In genomic region chr5:119031047-119031886, GRCh38 we compare ENCODE assay signal across 9 cellular contexts. TPM values are rescaled to one million over a fixed set of nuclear protein-coding genes. Genes with fewer than 3 reads are reported as not detected.
DNase-seq lines count a peak whose midpoint lies in the region; ATAC-seq lines count a peak whose summit lies in the region.
"Had no signal": no experiment of that assay in that cellular context is flagged by ENCODE, and none has a peak within 500 bp of the region (broad histone marks: within the 10 kb centered on the region; RNA-seq: fewer than 3 reads in every experiment).

No MANE protein-coding gene starts in this region.

- peaks cover 18% of the 10 kb centered on the region for H3K4me1 Mint-ChIP-seq in activated CD8-positive, alpha-beta memory T cell treated with anti-CD3 and anti-CD28 coated beads, Interleukin-2, amount 10 ng/mL, durations not matched to agents 7 days and 5 days
- H3K4me1 Mint-ChIP-seq in stimulated activated naive B cell treated with anti-CD40 and anti-IgM and Interleukin-4, amounts not matched to agents 10 μg/mL and 1 μg/mL and 100 μg/mL, for 72 hours: peaks cover 22 to 51% of the 10 kb centered on the region in 2 donors

- peaks cover 2% of the 10 kb centered on the region for H3K9me3 Mint-ChIP-seq in activated CD8-positive, alpha-beta memory T cell treated with anti-CD3 and anti-CD28 coated beads, Interleukin-2, amount 10 ng/mL, durations not matched to agents 7 days and 5 days (ENCODE audit: low read depth)
- H3K9me3 Mint-ChIP-seq in stimulated activated naive B cell treated with anti-CD40 and anti-IgM and Interleukin-4, amounts not matched to agents 10 μg/mL and 1 μg/mL and 100 μg/mL, for 72 hours: peaks cover 0 to 3% of the 10 kb centered on the region in 2 donors

- no peaks in the 10 kb centered on the region for H3K36me3 ChIP-seq in KOPT-K1 (ENCODE audit: insufficient read depth, low read length)
- H3K36me3 ChIP-seq: cardiac muscle cell had no signal

- peak overlapping the region; percentile 71 for H3K27ac ChIP-seq in KOPT-K1 (ENCODE audit: low read depth, low read length, poor library complexity, severe bottlenecking)
- H3K27ac ChIP-seq: cardiac muscle cell had no signal

- H3K9me3 ChIP-seq in KOPT-K1 (ENCODE audit: insufficient read depth, low read length, poor library complexity, severe bottlenecking): no peaks in the 10 kb centered on the region

- peaks cover 7% of the 10 kb centered on the region for H3K36me3 Mint-ChIP-seq in activated CD8-positive, alpha-beta memory T cell treated with anti-CD3 and anti-CD28 coated beads, Interleukin-2, amount 10 ng/mL, durations not matched to agents 7 days and 5 days
- no peaks in the 10 kb centered on the region for H3K36me3 Mint-ChIP-seq in stimulated activated naive B cell treated with anti-CD40 and anti-IgM and Interleukin-4, amounts not matched to agents 10 μg/mL and 1 μg/mL and 100 μg/mL, for 72 hours

- CTCF ChIA-PET in activated CD8-positive, alpha-beta memory T cell treated with anti-CD3 and anti-CD28 coated beads, Interleukin-2, amount 10 ng/mL, durations not matched to agents 7 days and 5 days (lab: Charles Lee): no interaction called here

- peak overlapping the region; percentile 71 for H3K27ac Mint-ChIP-seq in activated CD8-positive, alpha-beta memory T cell treated with anti-CD3 and anti-CD28 coated beads, Interleukin-2, amount 10 ng/mL, durations not matched to agents 7 days and 5 days
- H3K27ac Mint-ChIP-seq in stimulated activated naive B cell treated with anti-CD40 and anti-IgM and Interleukin-4, amounts not matched to agents 10 μg/mL and 1 μg/mL and 100 μg/mL, for 72 hours: peak overlapping the region; percentile 92

- no peaks in the 10 kb centered on the region for H3K27me3 Mint-ChIP-seq in activated CD8-positive, alpha-beta memory T cell treated with anti-CD3 and anti-CD28 coated beads, Interleukin-2, amount 10 ng/mL, durations not matched to agents 7 days and 5 days
- H3K27me3 Mint-ChIP-seq in stimulated activated naive B cell treated with anti-CD40 and anti-IgM and Interleukin-4, amounts not matched to agents 10 μg/mL and 1 μg/mL and 100 μg/mL, for 72 hours: no peaks in the 10 kb centered on the region

- intact Hi-C loops in head of caudate nucleus (cut with DNase I): no loop called here

- ATAC-seq in activated CD8-positive, alpha-beta memory T cell treated with anti-CD3 and anti-CD28 coated beads, Interleukin-2, amount 10 ng/mL, durations not matched to agents 7 days and 5 days: peak; percentile 65
- ATAC-seq in HG02678 (IDR thresholded peaks at IDR 0.05; ENCODE audit: unreplicated experiment): peak; percentile 89
- ATAC-seq in stimulated activated naive B cell treated with anti-CD40 and anti-IgM and Interleukin-4, amounts not matched to agents 10 μg/mL and 1 μg/mL and 100 μg/mL, for 72 hours (replicated peaks): peak; percentile 55 to 65

- no peak for DNase-seq in activated CD8-positive, alpha-beta memory T cell treated with anti-CD3 and anti-CD28 coated beads, Interleukin-2, amount 10 ng/mL, durations not matched to agents 7 days and 5 days
- DNase-seq in activated CD8-positive, alpha-beta memory T cell treated with anti-CD3 and anti-CD28 coated beads, Interleukin-2, amount 50 U/mL, for 48 hours: no peak
- DNase-seq in stimulated activated naive B cell treated with anti-CD40 and anti-IgM and Interleukin-4, amounts not matched to agents 10 μg/mL and 1 μg/mL and 100 μg/mL, for 72 hours: no peak
- DNase-seq in SIG-M5 (lab: John Stamatoyannopoulos, UW) (no peak), head of caudate nucleus (no peak), NCI-H2107 treated with DMSO at 0.1 percent for 48 hours (lab: John Stamatoyannopoulos, UW; ENCODE audit: unreplicated experiment) (no peak)

- peak overlapping the region; percentile 20 for H3K4me3 Mint-ChIP-seq in activated CD8-positive, alpha-beta memory T cell treated with anti-CD3 and anti-CD28 coated beads, Interleukin-2, amount 10 ng/mL, durations not matched to agents 7 days and 5 days
- H3K4me3 Mint-ChIP-seq in stimulated activated naive B cell treated with anti-CD40 and anti-IgM and Interleukin-4, amounts not matched to agents 10 μg/mL and 1 μg/mL and 100 μg/mL, for 72 hours: peak overlapping the region; percentile 62 to 69

RNA-seq across cellular contexts. Expression of gene DMXL1, which starts 39.6 kb away (rescaled TPM):
- 10 to 100 TPM; 30.4 to 35.5 TPM for total RNA-seq in activated CD8-positive, alpha-beta memory T cell treated with anti-CD3 and anti-CD28 coated beads, Interleukin-2, amount 10 ng/mL, durations not matched to agents 7 days and 5 days

RNA-seq across cellular contexts. Expression of gene DTWD2, which starts 42.9 kb away (rescaled TPM):
- 1 to 10 TPM; 1.5 to 2.6 TPM for total RNA-seq in activated CD8-positive, alpha-beta memory T cell treated with anti-CD3 and anti-CD28 coated beads, Interleukin-2, amount 10 ng/mL, durations not matched to agents 7 days and 5 days
